ENCODE assay signal across 27 cellular contexts in genomic region chr9:121427899-121428298, GRCh38.
"Had no signal": no experiment of that assay in that cellular context is flagged by ENCODE, and none has a peak within 500 bp of the region (broad histone marks: within the 10 kb centered on the region; RNA-seq: fewer than 3 reads in every experiment).

No MANE protein-coding gene starts in this region.

- H3K4me1 ChIP-seq: stomach, suprapubic skin, testis, thyroid gland, tibial artery, tibial nerve, transverse colon, upper lobe of left lung, upper lobe of right lung, uterus, vagina had no signal

- DNase-seq: stimulated activated CD4-positive, alpha-beta T cell treated with anti-CD3 and anti-CD28 coated beads, Interleukin-2, amount 100 ng/mL, for 48 hours; stimulated activated CD4-positive, alpha-beta T cell treated with anti-CD3 and anti-CD28 coated beads, Interleukin-4, amount 100 ng/mL, for 1 hour; stimulated activated CD4-positive, alpha-beta T cell treated with anti-CD3 and anti-CD28 coated beads, Interleukin-4, amount 100 ng/mL, for 24 hours; stimulated activated CD4-positive, alpha-beta T cell treated with anti-CD3 and anti-CD28 coated beads, Interleukin-4, amount 100 ng/mL, for 4 hours; stimulated activated CD8-positive, alpha-beta memory T cell treated with anti-CD3 and anti-CD28 coated beads, Interleukin-4, amount 100 ng/mL, for 48 hours; stimulated activated naive B cell treated with anti-CD40 and anti-IgM and Interleukin-4, amounts not matched to agents 10 μg/mL and 1 μg/mL and 100 μg/mL, for 72 hours; stimulated activated naive CD4-positive, alpha-beta T cell; stimulated activated naive CD4-positive, alpha-beta T cell treated with Interleukin-2 at 50 U/mL for 16 hours; stimulated activated naive CD8-positive, alpha-beta T cell treated with anti-CD3 and anti-CD28 coated beads, Interleukin-15, amount 100 ng/mL, for 72 hours; stimulated activated naive CD8-positive, alpha-beta T cell treated with anti-CD3 and anti-CD28 coated beads, Interleukin-15, Interleukin-2, amounts not matched to agents 100 U/mL and 50 U/mL, for 24 hours; stomach; substantia nigra; testis; thyroid gland; tibial artery; transverse colon; trophoblast cell; upper lobe of left lung; upper lobe of right lung; uterus had no signal

- H3K27ac ChIP-seq: stomach, suprapubic skin, testis, thoracic aorta, thyroid gland, tibial artery, tibial nerve, transverse colon, upper lobe of left lung, upper lobe of right lung, uterus, vagina had no signal

- FAIRE-seq: urothelium cell line had no signal

- H3K27me3 ChIP-seq: suprapubic skin, testis, thyroid gland, tibial artery, tibial nerve, transverse colon, upper lobe of left lung, upper lobe of right lung, uterus, vagina had no signal

- ATAC-seq: stimulated activated effector memory CD8-positive, alpha-beta T cell treated with anti-CD3 and anti-CD28 coated beads, Interleukin-12 subunit alpha, Interleukin-12 subunit beta, amount 100 ng/mL, for 72 hours; stimulated activated memory B cell treated with anti-CD40 and anti-IgM and Interleukin-4, amounts not matched to agents 10 μg/mL and 1 μg/mL and 100 μg/mL, for 72 hours; stimulated activated naive B cell treated with anti-CD40 and anti-IgM and Interleukin-4, amounts not matched to agents 10 μg/mL and 1 μg/mL and 100 μg/mL, for 72 hours; stimulated activated naive CD8-positive, alpha-beta T cell treated with anti-CD3 and anti-CD28 coated beads, Interleukin-15, amount 100 ng/mL, for 72 hours; stimulated activated naive CD8-positive, alpha-beta T cell treated with anti-CD3 and anti-CD28 coated beads, Interleukin-15, Interleukin-2, amounts not matched to agents 100 U/mL and 50 U/mL, for 24 hours; upper lobe of right lung had no signal

- H3K4me3 ChIP-seq: stomach, suprapubic skin, testis, thoracic aorta, thyroid gland, tibial artery, tibial nerve, transverse colon, upper lobe of left lung, upper lobe of right lung, uterus, vagina had no signal

- H3K36me3 ChIP-seq: stomach, suprapubic skin, thoracic aorta, thyroid gland, tibial artery, tibial nerve, transverse colon, upper lobe of left lung, upper lobe of right lung, uterus, vagina had no signal

- H3K9me3 ChIP-seq: stomach, suprapubic skin, testis, thoracic aorta, thyroid gland, tibial artery, tibial nerve, transverse colon, upper lobe of left lung, upper lobe of right lung, uterus, vagina had no signal
